In the genomic region with DNA sequence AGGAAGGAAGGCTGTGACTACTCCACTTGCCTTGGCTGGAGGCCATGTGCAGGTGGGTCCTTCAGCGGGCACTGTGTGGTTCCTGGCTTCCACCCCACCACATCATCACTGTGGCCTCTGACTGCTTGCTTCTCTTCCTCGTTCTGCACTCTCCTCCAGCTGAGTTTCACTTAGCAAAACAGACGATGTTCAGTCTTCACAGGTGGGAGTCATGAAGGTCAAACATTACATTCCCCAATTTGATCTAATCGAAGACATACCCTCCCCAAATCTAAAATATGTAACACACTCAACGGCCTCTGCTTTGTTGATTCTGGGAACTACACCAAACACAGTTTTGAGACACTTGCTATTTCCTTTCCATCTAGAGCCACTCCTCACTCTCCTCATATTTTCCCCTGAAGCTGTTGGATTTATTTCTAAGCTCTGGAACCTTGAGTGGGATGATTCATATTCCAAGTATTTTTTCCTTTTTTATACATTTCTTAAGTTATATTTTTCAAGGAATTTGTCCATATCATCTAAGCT, we compare ENCODE assay signal across 10 cellular contexts.
DNase-seq lines count a peak whose midpoint lies in the region; ATAC-seq, FAIRE-seq and TF ChIP-seq lines count a peak whose summit lies in the region.
"Had no signal": no experiment of that assay in that cellular context is flagged by ENCODE, and none has a peak within 500 bp of the region (broad histone marks: within the 10 kb centered on the region; RNA-seq: fewer than 3 reads in every experiment).

No MANE protein-coding gene starts in this region.

- H3K36me3 Mint-ChIP-seq in astrocyte (ENCODE audit: low read depth, unreplicated experiment): no peaks in the 10 kb centered on the region
- no peaks in the 10 kb centered on the region for H3K36me3 Mint-ChIP-seq in activated naive CD4-positive, alpha-beta T cell treated with anti-CD3 and anti-CD28 coated beads for 36 hours (ENCODE audit: low read depth)

- H3K4me1 Mint-ChIP-seq in astrocyte (ENCODE audit: low read depth, unreplicated experiment): peaks cover 23% of the 10 kb centered on the region
- no peaks in the 10 kb centered on the region for H3K4me1 Mint-ChIP-seq in activated naive CD4-positive, alpha-beta T cell treated with anti-CD3 and anti-CD28 coated beads for 36 hours (ENCODE audit: low read depth)

- H3K9me2 ChIP-seq in Karpas-422 (replicated peaks; ENCODE audit: insufficient read depth, low read length): no peaks in the 10 kb centered on the region

- H3K9me3 ChIP-seq in A549 (peaks cover 20% of the 10 kb centered on the region; the same call in 1 of the 3 replicates), Karpas-422 (ENCODE audit: low read length) (no peaks in the 10 kb centered on the region), astrocyte (ENCODE audit: insufficient read depth, low read depth, low read length) (no peaks in the 10 kb centered on the region), lower lobe of right lung (no peaks in the 10 kb centered on the region)

- H3K4me3 ChIP-seq in A549 (no peak overlapping the region), Karpas-422 (ENCODE audit: low read length) (0 out of 2 replicates have a peak overlapping the region, but pooled peaks have one; percentile 31), astrocyte (ENCODE audit: insufficient read depth, low read depth, low read length) (no peak overlapping the region), lower lobe of right lung (no peak overlapping the region)
- H3K4me3 ChIP-seq: tibial nerve had no signal

- POLR2A ChIA-PET in A549 (lab: Yijun Ruan, JAX): interaction anchor here (0.6 to 2.2 kb wide), 8 partner anchors 10 to 645 kb away, joined by 3 to 7 read pairs (median 3); partner anchors contain the start of gene GZF1

- H3K4me2 ChIP-seq in A549 (peak overlapping the region; percentile 73), Karpas-422 (ENCODE audit: low read depth, low read length, poor library complexity, severe bottlenecking) (peak overlapping the region; percentile 52), astrocyte (ENCODE audit: low read length) (peak overlapping the region; percentile 46)

- TF ChIP-seq CTCF in A549 (IDR thresholded peaks at IDR 0.05) (no peak), astrocyte (IDR thresholded peaks at IDR 0.05; ENCODE audit: insufficient read depth, low read depth, low read length) (no peak), lower lobe of right lung (IDR thresholded peaks at IDR 0.05) (no peak)

- H4K20me1 ChIP-seq in Karpas-422 (ENCODE audit: insufficient read depth, low read depth, low read length) (no peaks in the 10 kb centered on the region), astrocyte (ENCODE audit: insufficient read depth, low read length) (no peaks in the 10 kb centered on the region)

- FAIRE-seq in A549 (lab: Jason Lieb, UNC): peak; percentile 95
- no peak for FAIRE-seq in astrocyte (lab: Jason Lieb, UNC)

- H3K79me2 ChIP-seq in Karpas-422 (ENCODE audit: low read length) (no peaks in the 10 kb centered on the region), astrocyte (ENCODE audit: insufficient read depth, low read length) (no peaks in the 10 kb centered on the region)

- H3K9ac ChIP-seq in Karpas-422 (ENCODE audit: low read length) (no peak overlapping the region), astrocyte (ENCODE audit: low read length) (no peak overlapping the region)

- H3K27ac Mint-ChIP-seq in astrocyte (ENCODE audit: unreplicated experiment): no peak overlapping the region
- H3K27ac Mint-ChIP-seq in activated naive CD4-positive, alpha-beta T cell treated with anti-CD3 and anti-CD28 coated beads for 36 hours: no peak overlapping the region

- no peaks in the 10 kb centered on the region for H3K27me3 ChIP-seq in Karpas-422 (ENCODE audit: low read length)
- H3K27me3 ChIP-seq in astrocyte (ENCODE audit: insufficient read depth, low read length): no peaks in the 10 kb centered on the region
- H3K27me3 ChIP-seq in lower lobe of right lung (ENCODE audit: low read depth): no peaks in the 10 kb centered on the region
- H3K27me3 ChIP-seq: tibial nerve had no signal

- no peak overlapping the region for H3K4me3 Mint-ChIP-seq in astrocyte (ENCODE audit: unreplicated experiment)
- no peak overlapping the region for H3K4me3 Mint-ChIP-seq in activated naive CD4-positive, alpha-beta T cell treated with anti-CD3 and anti-CD28 coated beads for 36 hours

- TF ChIP-seq EP300 in A549 (IDR thresholded peaks at IDR 0.05): no peak; a peak in 1 of 5 replicates

- TF ChIP-seq RAD21 in A549 (conservative IDR thresholded peaks at IDR 0.05 in 1 of 2, IDR thresholded peaks at IDR 0.05 in 1 of 2): 0 out of 5 replicates have a peak, but pooled peaks of 1 of the 2 experiments have one; percentile 7

- intact Hi-C loops in lower lobe of right lung (cut with DNase I): no loop called here
- intact Hi-C loops in activated naive CD4-positive, alpha-beta T cell treated with anti-CD3 and anti-CD28 coated beads for 36 hours (cut with micrococcal nuclease): no loop called here

- no peaks in the 10 kb centered on the region for H3K9me3 Mint-ChIP-seq in astrocyte (ENCODE audit: unreplicated experiment)
- peaks cover 3% of the 10 kb centered on the region for H3K9me3 Mint-ChIP-seq in activated naive CD4-positive, alpha-beta T cell treated with anti-CD3 and anti-CD28 coated beads for 36 hours

- H3K27me3 Mint-ChIP-seq in astrocyte (ENCODE audit: low read depth, unreplicated experiment): no peaks in the 10 kb centered on the region
- H3K27me3 Mint-ChIP-seq in activated naive CD4-positive, alpha-beta T cell treated with anti-CD3 and anti-CD28 coated beads for 36 hours (ENCODE audit: low read depth): peaks cover 11% of the 10 kb centered on the region

- TF ChIP-seq POLR2A in A549 (IDR thresholded peaks at IDR 0.05; ENCODE audit: low read length): no peak

- H3K4me1 ChIP-seq in A549: peaks cover 50% of the 10 kb centered on the region
- peaks cover 19% of the 10 kb centered on the region for H3K4me1 ChIP-seq in Karpas-422 (ENCODE audit: low read length)
- peaks cover 6% of the 10 kb centered on the region for H3K4me1 ChIP-seq in astrocyte (ENCODE audit: insufficient read depth, low read length)
- H3K4me1 ChIP-seq in lower lobe of right lung: peaks cover 16% of the 10 kb centered on the region

- CTCF ChIA-PET in A549 (lab: Yijun Ruan, JAX): interaction anchor here (0.9 to 27.8 kb wide), 12 partner anchors 13 to 485 kb away, joined by 3 to 355 read pairs (median 5); no protein-coding TSS in a partner anchor
- CTCF ChIA-PET in activated naive CD4-positive, alpha-beta T cell treated with anti-CD3 and anti-CD28 coated beads for 36 hours (lab: Charles Lee): interaction anchor here (2.3 kb wide), 1 partner anchor 26 kb away, joined by 8 read pairs; no protein-coding TSS in a partner anchor

- H3K36me3 ChIP-seq in Karpas-422 (ENCODE audit: insufficient read depth, low read length) (no peaks in the 10 kb centered on the region), astrocyte (ENCODE audit: insufficient read depth, low read length) (no peaks in the 10 kb centered on the region), lower lobe of right lung (no peaks in the 10 kb centered on the region)
- H3K36me3 ChIP-seq: tibial nerve had no signal

- peak overlapping the region; percentile 5; the same call in 1 of the 2 replicates for H2AFZ ChIP-seq in Karpas-422 (ENCODE audit: low read length)
- no peak overlapping the region for H2AFZ ChIP-seq in astrocyte (ENCODE audit: low read depth, low read length)

- peak; percentile 34 to 56 for DNase-seq in A549 (ENCODE audit: low read depth in 1 of 2, low spot score in 1 of 2)
- peak; percentile 71 for DNase-seq in Karpas-422
- DNase-seq in astrocyte (ENCODE audit: low read depth): no peak
- DNase-seq in lower lobe of right lung: peak; percentile 79
- DNase-seq in activated naive CD4-positive, alpha-beta T cell treated with anti-CD3 and anti-CD28 coated beads for 36 hours: no peak
- DNase-seq in CD1c-positive myeloid dendritic cell (ENCODE audit: extremely low spot score): no peak
- DNase-seq in C1 segment of cervical spinal cord (lab: John Stamatoyannopoulos, UW): no peak
- DNase-seq: NCI-H1930 had no signal

- 4% methylated on average over 5 of the region's 5 CpGs for WGBS in A549 (ENCODE audit: missing lambda C conversion rate)

- ATAC-seq in A549 (peak; percentile 70 to 77), lower lobe of right lung (peak; percentile 85 to 89), GM18502 (IDR thresholded peaks at IDR 0.05; ENCODE audit: poor library complexity, unreplicated experiment) (no peak)

- H3K27ac ChIP-seq in A549 (peak overlapping the region; percentile 80 to 85), Karpas-422 (ENCODE audit: low read length) (peak overlapping the region; percentile 55; the same call in 1 of the 2 replicates), astrocyte (ENCODE audit: low read depth, low read length) (no peak overlapping the region), lower lobe of right lung (peak overlapping the region; percentile 66)

TF ChIP-seq in A549, 52 proteins besides CTCF, POLR2A, EP300 and RAD21 (continues in another document):
- TF ChIP-seq, protein P1, sequence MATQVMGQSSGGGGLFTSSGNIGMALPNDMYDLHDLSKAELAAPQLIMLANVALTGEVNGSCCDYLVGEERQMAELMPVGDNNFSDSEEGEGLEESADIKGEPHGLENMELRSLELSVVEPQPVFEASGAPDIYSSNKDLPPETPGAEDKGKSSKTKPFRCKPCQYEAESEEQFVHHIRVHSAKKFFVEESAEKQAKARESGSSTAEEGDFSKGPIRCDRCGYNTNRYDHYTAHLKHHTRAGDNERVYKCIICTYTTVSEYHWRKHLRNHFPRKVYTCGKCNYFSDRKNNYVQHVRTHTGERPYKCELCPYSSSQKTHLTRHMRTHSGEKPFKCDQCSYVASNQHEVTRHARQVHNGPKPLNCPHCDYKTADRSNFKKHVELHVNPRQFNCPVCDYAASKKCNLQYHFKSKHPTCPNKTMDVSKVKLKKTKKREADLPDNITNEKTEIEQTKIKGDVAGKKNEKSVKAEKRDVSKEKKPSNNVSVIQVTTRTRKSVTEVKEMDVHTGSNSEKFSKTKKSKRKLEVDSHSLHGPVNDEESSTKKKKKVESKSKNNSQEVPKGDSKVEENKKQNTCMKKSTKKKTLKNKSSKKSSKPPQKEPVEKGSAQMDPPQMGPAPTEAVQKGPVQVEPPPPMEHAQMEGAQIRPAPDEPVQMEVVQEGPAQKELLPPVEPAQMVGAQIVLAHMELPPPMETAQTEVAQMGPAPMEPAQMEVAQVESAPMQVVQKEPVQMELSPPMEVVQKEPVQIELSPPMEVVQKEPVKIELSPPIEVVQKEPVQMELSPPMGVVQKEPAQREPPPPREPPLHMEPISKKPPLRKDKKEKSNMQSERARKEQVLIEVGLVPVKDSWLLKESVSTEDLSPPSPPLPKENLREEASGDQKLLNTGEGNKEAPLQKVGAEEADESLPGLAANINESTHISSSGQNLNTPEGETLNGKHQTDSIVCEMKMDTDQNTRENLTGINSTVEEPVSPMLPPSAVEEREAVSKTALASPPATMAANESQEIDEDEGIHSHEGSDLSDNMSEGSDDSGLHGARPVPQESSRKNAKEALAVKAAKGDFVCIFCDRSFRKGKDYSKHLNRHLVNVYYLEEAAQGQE (IDR thresholded peaks at IDR 0.05): no peak
- TF ChIP-seq, protein P2, sequence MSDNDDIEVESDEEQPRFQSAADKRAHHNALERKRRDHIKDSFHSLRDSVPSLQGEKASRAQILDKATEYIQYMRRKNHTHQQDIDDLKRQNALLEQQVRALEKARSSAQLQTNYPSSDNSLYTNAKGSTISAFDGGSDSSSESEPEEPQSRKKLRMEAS (IDR thresholded peaks at IDR 0.05): 0 out of 2 replicates have a peak, but pooled peaks have one; percentile 19

Comparison
In these comparisons a context has a peak if more than half of its experiments do, and no peak if none do; other contexts are left out.
1. DNase-seq: peak in A549 (2 of 2), Karpas-422 (single experiment) and lower lobe of right lung (single experiment); none in astrocyte (single experiment), activated naive CD4-positive, alpha-beta T cell treated with anti-CD3 and anti-CD28 coated beads for 36 hours (single experiment), CD1c-positive myeloid dendritic cell (single experiment) and C1 segment of cervical spinal cord (0 of 14).
2. Peak in every context shown above with its lines, with median percentiles within 50 percentile points of each other: H3K4me2 ChIP-seq.